ENCODE assay signal across 21 cellular contexts in genomic region chr5:157322581-157322980, GRCh38.
"Had no signal": no experiment of that assay in that cellular context is flagged by ENCODE, and none has a peak within 500 bp of the region (broad histone marks: within the 10 kb centered on the region; RNA-seq: fewer than 3 reads in every experiment).

No MANE protein-coding gene starts in this region.

- H3K27ac ChIP-seq: breast epithelium, esophagus muscularis mucosa, left ventricle myocardium inferior, ovary, psoas muscle, right atrium auricular region, SJSA1, spleen, thyroid gland, VCaP had no signal

- H3K27me3 ChIP-seq: breast epithelium, esophagus muscularis mucosa, neutrophil, ovary, right atrium auricular region, spleen, thyroid gland had no signal

- H3K4me3 ChIP-seq: breast epithelium, esophagus muscularis mucosa, left ventricle myocardium inferior, ovary, psoas muscle, right atrium auricular region, SJSA1, spleen, thyroid gland had no signal

- ATAC-seq: psoas muscle had no signal

- H3K9me3 Mint-ChIP-seq: activated CD4-positive, alpha-beta T cell treated with anti-CD3 and anti-CD28 coated beads, Interleukin-2, amount 10 ng/mL, durations not matched to agents 7 days and 5 days; central memory CD8-positive, alpha-beta T cell; mesothelial cell of epicardium; nephron; stimulated activated naive CD8-positive, alpha-beta T cell treated with anti-CD3 and anti-CD28 coated beads, Interleukin-15, Interleukin-2, amounts not matched to agents 100 ng/mL and 50 ng/mL, for 24 hours; T-helper 1 cell treated with Interleukin-12 subunit alpha and Interleukin-12 subunit beta and Interleukin-4 antibody, amounts not matched to agents 30 μg/mL and 1 μg/mL, for 36 hours had no signal

- H3K36me3 ChIP-seq: breast epithelium, ovary, SJSA1, thyroid gland had no signal

- H3K4me1 Mint-ChIP-seq: mesothelial cell of epicardium, nephron had no signal

- H3K27me3 Mint-ChIP-seq: activated CD4-positive, alpha-beta T cell treated with anti-CD3 and anti-CD28 coated beads, Interleukin-2, amount 10 ng/mL, durations not matched to agents 7 days and 5 days; central memory CD8-positive, alpha-beta T cell; stimulated activated naive CD8-positive, alpha-beta T cell treated with anti-CD3 and anti-CD28 coated beads, Interleukin-15, Interleukin-2, amounts not matched to agents 100 ng/mL and 50 ng/mL, for 24 hours had no signal

- H3K4me1 ChIP-seq: breast epithelium, esophagus muscularis mucosa, left ventricle myocardium inferior, psoas muscle, right atrium auricular region, SJSA1, thyroid gland had no signal

- DNase-seq: activated CD4-positive, alpha-beta T cell treated with anti-CD3 and anti-CD28 coated beads, Interleukin-2, amount 10 ng/mL, durations not matched to agents 7 days and 5 days; activated CD4-positive, CD25-positive, alpha-beta regulatory T cell treated with anti-CD3 and anti-CD28 coated beads, Interleukin-2, amount 50 U/mL, for 72 hours; amniotic stem cell; hippocampal formation; left ventricle myocardium inferior; ovary; psoas muscle; spleen; substantia nigra; thyroid gland had no signal

- H3K9me3 ChIP-seq: breast epithelium, esophagus muscularis mucosa, left ventricle myocardium inferior, ovary, psoas muscle, right atrium auricular region, SJSA1, spleen, thyroid gland had no signal

- H3K4me3 Mint-ChIP-seq: activated CD4-positive, alpha-beta T cell treated with anti-CD3 and anti-CD28 coated beads, Interleukin-2, amount 10 ng/mL, durations not matched to agents 7 days and 5 days; central memory CD8-positive, alpha-beta T cell; mesothelial cell of epicardium; nephron; stimulated activated naive CD8-positive, alpha-beta T cell treated with anti-CD3 and anti-CD28 coated beads, Interleukin-15, Interleukin-2, amounts not matched to agents 100 ng/mL and 50 ng/mL, for 24 hours; T-helper 1 cell treated with Interleukin-12 subunit alpha and Interleukin-12 subunit beta and Interleukin-4 antibody, amounts not matched to agents 30 μg/mL and 1 μg/mL, for 36 hours had no signal

- H3K27ac Mint-ChIP-seq: activated CD4-positive, alpha-beta T cell treated with anti-CD3 and anti-CD28 coated beads, Interleukin-2, amount 10 ng/mL, durations not matched to agents 7 days and 5 days; mesothelial cell of epicardium; nephron; stimulated activated naive CD8-positive, alpha-beta T cell treated with anti-CD3 and anti-CD28 coated beads, Interleukin-15, Interleukin-2, amounts not matched to agents 100 ng/mL and 50 ng/mL, for 24 hours; T-helper 1 cell treated with Interleukin-12 subunit alpha and Interleukin-12 subunit beta and Interleukin-4 antibody, amounts not matched to agents 30 μg/mL and 1 μg/mL, for 36 hours had no signal
